Comparison of ENCODE assay signal across 1 cellular context in genomic region chr18:34978953-34979608, GRCh38.
A peak's percentile ranks its signal among the peaks of the same experiment; 100 is the strongest.
TF ChIP-seq lines count a peak whose summit lies in the region.

No MANE protein-coding gene starts in this region.

TF ChIP-seq in K562, 482 proteins besides CTCF, POLR2A, EP300 and RAD21 (continued from another document):
- peak; percentile 56 to 89; a peak in 2 of 4 replicates for TF ChIP-seq ZNF318 (IDR thresholded peaks at IDR 0.05; ENCODE audit: borderline replicate concordance in 1 of 2, low read depth in 1 of 2)
- TF ChIP-seq ARID1B (IDR thresholded peaks at IDR 0.05): peak; percentile 89
- TF ChIP-seq PBX2 (CRISPR knock-in tag; IDR thresholded peaks at IDR 0.05; ENCODE audit: low read depth): no peak
- TF ChIP-seq PBX2 (tag; conservative IDR thresholded peaks at IDR 0.05; ENCODE audit: low read depth): 0 out of 2 replicates have a peak, but pooled peaks have one; percentile 28
- no peak for TF ChIP-seq HOMEZ (CRISPR knock-in tag; IDR thresholded peaks at IDR 0.05)
- peak; percentile 99 for TF ChIP-seq JUN (IDR thresholded peaks at IDR 0.05; ENCODE audit: borderline replicate concordance, low read depth, low read length)
- TF ChIP-seq JUN (CRISPR knock-in tag; IDR thresholded peaks at IDR 0.05; ENCODE audit: borderline replicate concordance): no peak; the same call in 1 of the 2 replicates
- peak; percentile 71 to 78 for TF ChIP-seq FOXK2 (conservative IDR thresholded peaks at IDR 0.05 in 1 of 2, IDR thresholded peaks at IDR 0.05 in 1 of 2; ENCODE audit: low read depth in 2 of 2)
- peak; percentile 39; the same call in 1 of the 2 replicates for TF ChIP-seq PKNOX1 (IDR thresholded peaks at IDR 0.05)
- 0 out of 2 replicates have a peak, but pooled peaks have one; percentile 17 for TF ChIP-seq ZNF12 (CRISPR knock-in tag; IDR thresholded peaks at IDR 0.05)
- peak; percentile 94 for TF ChIP-seq SMARCA4 (IDR thresholded peaks at IDR 0.05)
- TF ChIP-seq FOXM1 (IDR thresholded peaks at IDR 0.05; ENCODE audit: low read depth): peak; percentile 62
- TF ChIP-seq FOXM1 (CRISPR knock-in tag; IDR thresholded peaks at IDR 0.05; ENCODE audit: low read depth): no peak
- peak; percentile 91 for TF ChIP-seq ATF7 (IDR thresholded peaks at IDR 0.05)
- 0 out of 2 replicates have a peak, but pooled peaks have one; percentile 29 for TF ChIP-seq TFAP4 (CRISPR knock-in tag; IDR thresholded peaks at IDR 0.05; ENCODE audit: borderline replicate concordance)
- TF ChIP-seq FOS (IDR thresholded peaks at IDR 0.05; ENCODE audit: extremely low read depth, insufficient read length): peak; percentile 78
TF ChIP-seq in K562: peak in this region for 102.
